1 cellular context compared by ENCODE assay signal in the genomic region with DNA sequence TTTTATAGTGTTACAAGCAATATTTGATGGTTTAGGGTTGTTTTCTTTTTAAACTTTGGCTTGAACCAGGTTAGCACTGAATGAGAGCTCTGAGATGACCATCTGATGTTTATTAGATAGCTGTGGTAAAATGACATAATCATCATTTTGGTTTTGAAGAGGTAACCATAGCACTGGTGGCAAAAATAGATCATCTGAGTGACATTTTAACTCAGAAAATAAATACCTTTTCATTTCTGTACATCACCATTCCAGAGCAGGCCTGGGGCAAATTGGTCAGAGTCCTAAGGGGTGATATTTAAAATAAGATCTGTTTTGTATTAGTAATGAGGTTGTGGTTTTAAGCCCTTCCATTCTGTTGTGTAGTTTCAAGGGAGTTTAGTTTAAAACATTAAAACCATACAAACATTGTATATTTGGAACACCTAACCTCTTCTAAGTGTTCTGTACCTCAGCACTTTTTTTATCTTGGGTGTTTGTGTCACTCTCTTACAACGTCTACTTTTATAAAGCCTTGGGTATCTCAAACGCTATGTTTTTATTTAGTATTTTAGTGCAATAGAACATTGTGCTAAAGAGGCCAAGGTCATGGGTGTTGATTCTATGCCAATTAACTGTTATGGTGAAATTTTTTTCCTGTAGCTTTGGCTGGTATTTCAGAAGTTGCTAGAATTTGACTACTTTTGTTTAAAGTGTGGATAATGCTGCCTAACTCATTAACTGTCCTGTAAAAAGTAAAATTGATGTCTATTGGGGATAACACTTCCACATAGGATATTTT.
TF ChIP-seq lines count a peak whose summit lies in the region.

No MANE protein-coding gene starts in this region.

TF ChIP-seq in SK-N-SH, 30 proteins besides CTCF, POLR2A, EP300 and RAD21 (continued from another document):
- TF ChIP-seq, protein P1, sequence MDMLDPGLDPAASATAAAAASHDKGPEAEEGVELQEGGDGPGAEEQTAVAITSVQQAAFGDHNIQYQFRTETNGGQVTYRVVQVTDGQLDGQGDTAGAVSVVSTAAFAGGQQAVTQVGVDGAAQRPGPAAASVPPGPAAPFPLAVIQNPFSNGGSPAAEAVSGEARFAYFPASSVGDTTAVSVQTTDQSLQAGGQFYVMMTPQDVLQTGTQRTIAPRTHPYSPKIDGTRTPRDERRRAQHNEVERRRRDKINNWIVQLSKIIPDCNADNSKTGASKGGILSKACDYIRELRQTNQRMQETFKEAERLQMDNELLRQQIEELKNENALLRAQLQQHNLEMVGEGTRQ (IDR thresholded peaks at IDR 0.05; ENCODE audit: borderline replicate concordance, low read depth, low read length): no peak
- TF ChIP-seq FOSL2 (IDR thresholded peaks at IDR 0.05; ENCODE audit: borderline replicate concordance, low read depth) (no peak), NRF1 (IDR thresholded peaks at IDR 0.05; ENCODE audit: low read depth, low read length) (no peak), RXRA (IDR thresholded peaks at IDR 0.05; ENCODE audit: borderline replicate concordance, low read depth) (no peak), GABPA (IDR thresholded peaks at IDR 0.05; ENCODE audit: low read depth) (no peak), FOXJ3 (CRISPR knock-in tag; IDR thresholded peaks at IDR 0.05) (no peak), YY1 (IDR thresholded peaks at IDR 0.05; ENCODE audit: low read depth) (no peak), IRF3 (IDR thresholded peaks at IDR 0.05; ENCODE audit: low read depth, low read length) (no peak), SIN3A (IDR thresholded peaks at IDR 0.05; ENCODE audit: borderline replicate concordance, low read depth, low read length) (no peak), NFIC (IDR thresholded peaks at IDR 0.05; ENCODE audit: borderline replicate concordance) (no peak)
- TF ChIP-seq, protein P2, sequence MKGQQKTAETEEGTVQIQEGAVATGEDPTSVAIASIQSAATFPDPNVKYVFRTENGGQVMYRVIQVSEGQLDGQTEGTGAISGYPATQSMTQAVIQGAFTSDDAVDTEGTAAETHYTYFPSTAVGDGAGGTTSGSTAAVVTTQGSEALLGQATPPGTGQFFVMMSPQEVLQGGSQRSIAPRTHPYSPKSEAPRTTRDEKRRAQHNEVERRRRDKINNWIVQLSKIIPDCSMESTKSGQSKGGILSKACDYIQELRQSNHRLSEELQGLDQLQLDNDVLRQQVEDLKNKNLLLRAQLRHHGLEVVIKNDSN (IDR thresholded peaks at IDR 0.05; ENCODE audit: borderline replicate concordance, low read depth): no peak
- TF ChIP-seq, protein P3, sequence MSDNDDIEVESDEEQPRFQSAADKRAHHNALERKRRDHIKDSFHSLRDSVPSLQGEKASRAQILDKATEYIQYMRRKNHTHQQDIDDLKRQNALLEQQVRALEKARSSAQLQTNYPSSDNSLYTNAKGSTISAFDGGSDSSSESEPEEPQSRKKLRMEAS (IDR thresholded peaks at IDR 0.05; ENCODE audit: low read depth): no peak
TF ChIP-seq in SK-N-SH: peak in this region for 3.
